In the genomic region with DNA sequence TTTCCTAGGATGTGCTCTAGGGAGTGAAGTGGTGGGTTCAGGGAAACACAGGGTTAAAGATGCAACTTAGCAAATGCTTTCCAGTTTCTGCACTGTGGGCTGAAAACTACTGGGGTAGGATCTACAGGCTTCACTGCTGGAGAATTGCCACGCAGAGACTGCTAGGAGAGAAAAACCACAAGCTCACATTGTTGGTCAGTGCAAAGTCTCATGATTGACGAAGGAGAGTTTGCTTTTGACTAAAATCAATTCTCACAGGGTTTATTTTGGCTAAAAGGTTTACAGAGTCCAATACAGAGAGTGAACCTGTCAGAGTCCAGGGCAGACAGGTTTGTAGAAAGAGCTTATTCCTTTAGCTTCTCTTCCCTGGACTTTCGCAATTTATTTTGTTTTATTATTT, we compare ENCODE assay signal across 23 cellular contexts.
A peak's percentile ranks its signal among the peaks of the same experiment; 100 is the strongest.
DNase-seq lines count a peak whose midpoint lies in the region; ATAC-seq, FAIRE-seq and TF ChIP-seq lines count a peak whose summit lies in the region.
"Had no signal": no experiment of that assay in that cellular context is flagged by ENCODE, and none has a peak within 500 bp of the region (broad histone marks: within the 10 kb centered on the region; RNA-seq: fewer than 3 reads in every experiment).

No MANE protein-coding gene starts in this region.

- H3K4me1 ChIP-seq in fibroblast of lung (ENCODE audit: control insufficient read depth, extremely low read depth, insufficient read depth, low read length) (no peaks in the 10 kb centered on the region), neural progenitor cell (no peaks in the 10 kb centered on the region)
- H3K4me1 ChIP-seq: colonic mucosa, gastrocnemius medialis, SJCRH30, uterus had no signal

- DNase-seq in GM12865 (ENCODE audit: low read depth): peak; percentile 37
- DNase-seq in RCC 7860 (ENCODE audit: low spot score): no peak
- DNase-seq in fibroblast of lung (ENCODE audit: low read depth in 2 of 2): peak; percentile 59 to 85
- DNase-seq in neural progenitor cell (ENCODE audit: low spot score): no peak
- no peak for DNase-seq in HPDE6-E6E7 (ENCODE audit: extremely low spot score)
- DNase-seq: ACHN; activated B cell treated with CpG ODN at 0.5 μM for 24 hours; activated CD4-positive, alpha-beta memory T cell treated with anti-CD3 and anti-CD28 coated beads for 36 hours; activated naive CD4-positive, alpha-beta T cell treated with Interleukin-2 at 50 U/mL for 16 hours; colonic mucosa; DMS153; gastrocnemius medialis; HFFc6; Karpas-422; PC-9; SJCRH30; uterus had no signal

- peak overlapping the region; percentile 42 for H3K27ac Mint-ChIP-seq in neural progenitor cell
- H3K27ac Mint-ChIP-seq: activated B cell treated with CpG ODN at 0.5 μM for 24 hours; activated CD4-positive, alpha-beta memory T cell treated with anti-CD3 and anti-CD28 coated beads for 36 hours; CD14-positive monocyte; HFFc6; mesothelial cell of epicardium; T-helper 2 cell treated with Interferon-gamma antibody and Interleukin-4, amounts not matched to agents 5 μg/mL and 100 μg/mL, for 36 hours had no signal

- H3K4me2 ChIP-seq in fibroblast of lung (ENCODE audit: extremely low read depth, insufficient read depth, low read length) (no peak overlapping the region), neural progenitor cell (no peak overlapping the region)
- H3K4me2 ChIP-seq: PC-9 had no signal

- FAIRE-seq in RCC 7860 (lab: Jason Lieb, UNC): peak; percentile 55

- H3K9me3 Mint-ChIP-seq in neural progenitor cell: peaks cover 2% of the 10 kb centered on the region
- H3K9me3 Mint-ChIP-seq: activated CD4-positive, alpha-beta memory T cell treated with anti-CD3 and anti-CD28 coated beads for 36 hours; HFFc6; T-helper 2 cell treated with Interferon-gamma antibody and Interleukin-4, amounts not matched to agents 5 μg/mL and 100 μg/mL, for 36 hours had no signal

- peaks cover 2% of the 10 kb centered on the region for H3K27me3 Mint-ChIP-seq in neural progenitor cell (ENCODE audit: insufficient read depth, low read depth)
- H3K27me3 Mint-ChIP-seq: activated B cell treated with CpG ODN at 0.5 μM for 24 hours; activated CD4-positive, alpha-beta memory T cell treated with anti-CD3 and anti-CD28 coated beads for 36 hours had no signal

- H3K27ac ChIP-seq in fibroblast of lung (ENCODE audit: insufficient read depth, low read length): no peak overlapping the region
- no peak overlapping the region for H3K27ac ChIP-seq in neural progenitor cell
- H3K27ac ChIP-seq: colonic mucosa, gastrocnemius medialis, PC-9, SJCRH30, uterus had no signal

- no peaks in the 10 kb centered on the region for H3F3A ChIP-seq in neural progenitor cell (ENCODE audit: low read depth)

- TF ChIP-seq CTCF in GM12865 (IDR thresholded peaks at IDR 0.05; ENCODE audit: insufficient read depth, low read depth, low read length, missing control alignments) (no peak), fibroblast of lung (conservative IDR thresholded peaks at IDR 0.05 in 1 of 2, IDR thresholded peaks at IDR 0.05 in 1 of 2; ENCODE audit: low read depth in 1 of 2, low read length in 2 of 2) (no peak), neural progenitor cell (IDR thresholded peaks at IDR 0.05) (no peak)

- H4K20me1 ChIP-seq in fibroblast of lung (ENCODE audit: control insufficient read depth, extremely low read depth, insufficient read depth, low read length) (no peaks in the 10 kb centered on the region), neural progenitor cell (ENCODE audit: low read depth) (no peaks in the 10 kb centered on the region)

- H3K4me3 ChIP-seq in GM12865 (ENCODE audit: low read depth, low read length) (no peak overlapping the region), fibroblast of lung (replicated peaks in 1 of 4; ENCODE audit: control extremely low read depth in 1 of 4, insufficient read depth in 1 of 4, low read depth in 3 of 4, low read length in 4 of 4) (no peak overlapping the region), neural progenitor cell (no peak overlapping the region)
- H3K4me3 ChIP-seq: colonic mucosa, gastrocnemius medialis, PC-9, SJCRH30, uterus had no signal

- H3K4me3 Mint-ChIP-seq in neural progenitor cell: no peak overlapping the region
- H3K4me3 Mint-ChIP-seq: activated B cell treated with CpG ODN at 0.5 μM for 24 hours; activated CD4-positive, alpha-beta memory T cell treated with anti-CD3 and anti-CD28 coated beads for 36 hours; CD14-positive monocyte; HFFc6; mesothelial cell of epicardium; T-helper 2 cell treated with Interferon-gamma antibody and Interleukin-4, amounts not matched to agents 5 μg/mL and 100 μg/mL, for 36 hours had no signal

- H3K36me3 Mint-ChIP-seq in neural progenitor cell: no peaks in the 10 kb centered on the region
- H3K36me3 Mint-ChIP-seq: activated CD4-positive, alpha-beta memory T cell treated with anti-CD3 and anti-CD28 coated beads for 36 hours; CD14-positive monocyte; mesothelial cell of epicardium had no signal

- H3K36me3 ChIP-seq in fibroblast of lung (ENCODE audit: control insufficient read depth, insufficient read depth, low read length) (no peaks in the 10 kb centered on the region), neural progenitor cell (no peaks in the 10 kb centered on the region)
- H3K36me3 ChIP-seq: colonic mucosa, gastrocnemius medialis, SJCRH30, uterus had no signal

- no peaks in the 10 kb centered on the region for H3K79me2 ChIP-seq in fibroblast of lung (ENCODE audit: control insufficient read depth, insufficient read depth, low read length)
- H3K79me2 ChIP-seq in neural progenitor cell (ENCODE audit: low read depth): no peaks in the 10 kb centered on the region

- H3K9me3 ChIP-seq in fibroblast of lung (ENCODE audit: control insufficient read depth, insufficient read depth, low read depth, low read length): no peaks in the 10 kb centered on the region
- H3K9me3 ChIP-seq in neural progenitor cell (ENCODE audit: low read depth): no peaks in the 10 kb centered on the region
- H3K9me3 ChIP-seq: colonic mucosa, gastrocnemius medialis, SJCRH30, uterus had no signal

- H3K9ac ChIP-seq in fibroblast of lung (ENCODE audit: insufficient read depth, low read length) (no peak overlapping the region), neural progenitor cell (no peak overlapping the region)

- no peaks in the 10 kb centered on the region for H3K27me3 ChIP-seq in fibroblast of lung (ENCODE audit: control insufficient read depth, insufficient read depth, low read length)
- no peaks in the 10 kb centered on the region for H3K27me3 ChIP-seq in neural progenitor cell
- H3K27me3 ChIP-seq: colonic mucosa, gastrocnemius medialis, SJCRH30, uterus had no signal

- no peak for ATAC-seq in GM21717 (IDR thresholded peaks at IDR 0.05; ENCODE audit: unreplicated experiment)
- ATAC-seq in HG03095 (IDR thresholded peaks at IDR 0.05; ENCODE audit: unreplicated experiment): no peak
- no peak for ATAC-seq in HG03378 (IDR thresholded peaks at IDR 0.05; ENCODE audit: unreplicated experiment)
- ATAC-seq: gastrocnemius medialis had no signal

- H3K4me1 Mint-ChIP-seq in neural progenitor cell: no peaks in the 10 kb centered on the region
- H3K4me1 Mint-ChIP-seq: activated B cell treated with CpG ODN at 0.5 μM for 24 hours, CD14-positive monocyte, mesothelial cell of epicardium had no signal

- H2AFZ ChIP-seq in fibroblast of lung (ENCODE audit: low read length) (no peak overlapping the region), neural progenitor cell (replicated peaks) (peak overlapping the region; percentile 78)
- H2AFZ ChIP-seq: PC-9 had no signal

Comparison
In these comparisons a context has a peak if more than half of its experiments do, and no peak if none do; other contexts are left out.
1. DNase-seq: peak in GM12865 (single experiment) and fibroblast of lung (2 of 2); none in RCC 7860 (single experiment), neural progenitor cell (single experiment) and HPDE6-E6E7 (single experiment).